20 cellular contexts compared by ENCODE assay signal in the genomic region with DNA sequence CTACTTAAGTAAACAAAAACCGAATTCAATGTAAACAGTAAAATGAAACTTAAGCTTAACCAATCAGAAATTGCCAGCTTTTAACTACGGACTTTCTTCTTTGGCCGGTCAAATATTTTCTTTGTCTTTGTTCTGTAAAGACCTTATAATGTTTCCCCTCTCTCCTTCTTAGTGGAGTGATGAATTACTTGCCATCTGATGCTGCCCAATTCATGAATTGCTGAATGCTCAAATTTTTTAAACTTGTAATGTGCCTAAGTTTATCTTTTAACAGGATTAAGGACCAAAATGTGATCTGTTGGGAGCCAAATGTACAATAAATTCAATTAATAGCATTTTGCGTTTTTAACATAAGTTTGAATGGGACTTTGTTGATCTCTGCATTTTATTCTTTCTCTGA.
A peak's percentile ranks its signal among the peaks of the same experiment; 100 is the strongest.
DNase-seq lines count a peak whose midpoint lies in the region; ATAC-seq, FAIRE-seq and TF ChIP-seq lines count a peak whose summit lies in the region.
"Had no signal": no experiment of that assay in that cellular context is flagged by ENCODE, and none has a peak within 500 bp of the region (broad histone marks: within the 10 kb centered on the region; RNA-seq: fewer than 3 reads in every experiment).

No MANE protein-coding gene starts in this region.

- H3K79me2 ChIP-seq in HepG2 (ENCODE audit: insufficient read depth, low read length) = no peaks in the 10 kb centered on the region

- in situ Hi-C loops in HepG2 (cut with HindIII; ENCODE audit: extremely low pct_ligation_motif_present, low pct_unique_long_range_greater_than_20kb) = no loop called here

- H3K9me3 Mint-ChIP-seq in activated T-cell treated with anti-CD3 and anti-CD28 coated beads, Interleukin-2, amount 50 U/mL, for 24 hours = peaks cover 20% of the 10 kb centered on the region
- peaks cover 0 to 9% (median 5%) of the 10 kb centered on the region in 5 donors for H3K9me3 Mint-ChIP-seq in CD8-positive, alpha-beta memory T cell
- peaks cover 42% of the 10 kb centered on the region for H3K9me3 Mint-ChIP-seq in activated T-helper 1 cell treated with anti-CD3 and anti-CD28 coated beads, Interleukin-12 subunit alpha, Interleukin-12 subunit beta, Interleukin-2, Interleukin-4 antibody, amounts not matched to agents 30 ng/mL and 10 ng/mL and 1 ng/mL, durations not matched to agents 14 hours and 24 hours and 36 hours

- no peaks in the 10 kb centered on the region for H3K9me3 ChIP-seq in CD8-positive, alpha-beta memory T cell (ENCODE audit: low read length)
- H3K9me3 ChIP-seq in HepG2 (ENCODE audit: low read length) = no peaks in the 10 kb centered on the region
- no peaks in the 10 kb centered on the region for H3K9me3 ChIP-seq in small intestine (ENCODE audit: control insufficient read depth, low read depth)

- DNase-seq in activated T-cell treated with anti-CD3 and anti-CD28 coated beads, Interleukin-2, amount 50 U/mL, for 24 hours = no peak
- DNase-seq in activated T-cell treated with anti-CD3 and anti-CD28 coated beads, Interleukin-2, amount 50 U/mL, for 48 hours = no peak
- DNase-seq in CD8-positive, alpha-beta memory T cell = no peak
- no peak for DNase-seq in activated T-helper 1 cell treated with anti-CD3 and anti-CD28 coated beads, Interleukin-12 subunit alpha, Interleukin-12 subunit beta, Interleukin-2, Interleukin-4 antibody, amounts not matched to agents 30 ng/mL and 10 ng/mL and 1 ng/mL, durations not matched to agents 14 hours and 24 hours and 36 hours (ENCODE audit: low spot score)
- DNase-seq in HepG2 (ENCODE audit: low spot score) (no peak), cardiac septum (ENCODE audit: low spot score) (no peak), small intestine (no peak), NCI-H1694 treated with DMSO at 0.1 percent for 48 hours (lab: John Stamatoyannopoulos, UW) (no peak)
- DNase-seq: activated CD4-positive, alpha-beta T cell treated with anti-CD3 and anti-CD28 coated beads for 1 hour; DMS153; GOT3; hippocampal formation; left cardiac atrium; NCI-H1436 treated with DMSO at 0.1 percent for 48 hours; NCI-H446 treated with DMSO at 0.1 percent for 48 hours; occipital lobe had no signal

- 10% methylated on average over 4 of the region's 4 CpGs for WGBS in HepG2 (ENCODE audit: low lambda C conversion rate)
- 70 to 75% (median 71%) methylated on average over 4 of the region's 4 CpGs for WGBS in small intestine, 3 donors

- no peak for TF ChIP-seq POLR2A in HepG2 (IDR thresholded peaks at IDR 0.05; ENCODE audit: insufficient read depth in 1 of 2, low read depth in 2 of 2, low read length in 2 of 2)

- H3K27me3 Mint-ChIP-seq in activated T-cell treated with anti-CD3 and anti-CD28 coated beads, Interleukin-2, amount 50 U/mL, for 24 hours = no peaks in the 10 kb centered on the region
- no peaks in the 10 kb centered on the region for H3K27me3 Mint-ChIP-seq in CD8-positive, alpha-beta memory T cell
- no peaks in the 10 kb centered on the region for H3K27me3 Mint-ChIP-seq in activated T-helper 1 cell treated with anti-CD3 and anti-CD28 coated beads, Interleukin-12 subunit alpha, Interleukin-12 subunit beta, Interleukin-2, Interleukin-4 antibody, amounts not matched to agents 30 ng/mL and 10 ng/mL and 1 ng/mL, durations not matched to agents 14 hours and 24 hours and 36 hours (ENCODE audit: insufficient read depth)

- H3K4me1 Mint-ChIP-seq in activated T-cell treated with anti-CD3 and anti-CD28 coated beads, Interleukin-2, amount 50 U/mL, for 24 hours (ENCODE audit: low read depth) = peaks cover 67% of the 10 kb centered on the region
- H3K4me1 Mint-ChIP-seq in CD8-positive, alpha-beta memory T cell = peaks cover 14 to 25% (median 23%) of the 10 kb centered on the region in 3 donors
- peaks cover 59% of the 10 kb centered on the region for H3K4me1 Mint-ChIP-seq in activated T-helper 1 cell treated with anti-CD3 and anti-CD28 coated beads, Interleukin-12 subunit alpha, Interleukin-12 subunit beta, Interleukin-2, Interleukin-4 antibody, amounts not matched to agents 30 ng/mL and 10 ng/mL and 1 ng/mL, durations not matched to agents 14 hours and 24 hours and 36 hours (ENCODE audit: low read depth)

- no peak overlapping the region for H3K9ac ChIP-seq in HepG2 (ENCODE audit: insufficient read depth, low read depth, low read length)

- H3K36me3 ChIP-seq in CD8-positive, alpha-beta memory T cell (ENCODE audit: insufficient read depth, low read length) = no peaks in the 10 kb centered on the region
- H3K36me3 ChIP-seq in HepG2 (replicated peaks in 1 of 2; ENCODE audit: control insufficient read depth in 1 of 2, insufficient read depth in 2 of 2, low read length in 2 of 2) (no peaks in the 10 kb centered on the region), small intestine (ENCODE audit: control insufficient read depth in 2 of 2, insufficient read depth in 2 of 2, low read length in 2 of 2) (no peaks in the 10 kb centered on the region)
- H3K36me3 ChIP-seq: gastroesophageal sphincter, tibial nerve had no signal

- no peak overlapping the region for H3K4me2 ChIP-seq in HepG2 (ENCODE audit: low read depth, low read length)

- H3K4me1 ChIP-seq in CD8-positive, alpha-beta memory T cell (ENCODE audit: insufficient read depth, low read length) = no peaks in the 10 kb centered on the region
- H3K4me1 ChIP-seq in HepG2 (ENCODE audit: insufficient read depth, low read length) (no peaks in the 10 kb centered on the region), small intestine (ENCODE audit: control insufficient read depth in 2 of 2, insufficient read depth in 1 of 2, low read depth in 1 of 2, low read length in 1 of 2) (no peaks in the 10 kb centered on the region)
- H3K4me1 ChIP-seq: gastroesophageal sphincter, tibial nerve had no signal

- POLR2A ChIA-PET in CD8-positive, alpha-beta memory T cell (lab: Charles Lee) = no interaction called here
- POLR2A ChIA-PET in HepG2 (lab: Yijun Ruan, JAX) = no interaction called here

- no peak overlapping the region for H3K4me3 ChIP-seq in CD8-positive, alpha-beta memory T cell (ENCODE audit: low read length)
- no peak overlapping the region for H3K4me3 ChIP-seq in HepG2 (replicated peaks in 1 of 3; ENCODE audit: insufficient read depth in 1 of 3, low read depth in 2 of 3, low read length in 3 of 3)
- H3K4me3 ChIP-seq in small intestine (ENCODE audit: low read depth in 1 of 2, low read length in 2 of 2) = no peak overlapping the region
- H3K4me3 ChIP-seq: gastroesophageal sphincter, SK-N-MC, tibial nerve had no signal

- TF ChIP-seq CTCF in HepG2 (CRISPR knock-in tag; IDR thresholded peaks at IDR 0.05) = no peak

- H3K27me3 ChIP-seq in CD8-positive, alpha-beta memory T cell (ENCODE audit: insufficient read depth, low read length, poor library complexity, severe bottlenecking) = no peaks in the 10 kb centered on the region
- H3K27me3 ChIP-seq in HepG2 (ENCODE audit: control insufficient read depth in 1 of 2, insufficient read depth in 2 of 2, low read length in 2 of 2) (no peaks in the 10 kb centered on the region), small intestine (ENCODE audit: control insufficient read depth in 2 of 2, insufficient read depth in 2 of 2, low read length in 2 of 2) (no peaks in the 10 kb centered on the region)
- H3K27me3 ChIP-seq: gastroesophageal sphincter, tibial nerve had no signal

- no TSS peak for BruUV-seq in HepG2 (replicated peaks; lab: Mats Ljungman, UMichigan)

- H3K4me3 Mint-ChIP-seq in activated T-cell treated with anti-CD3 and anti-CD28 coated beads, Interleukin-2, amount 50 U/mL, for 24 hours = peak overlapping the region; percentile 5
- peak overlapping the region in 6 of 7 donors; percentile 2 to 69 (median 45) for H3K4me3 Mint-ChIP-seq in CD8-positive, alpha-beta memory T cell
- H3K4me3 Mint-ChIP-seq in activated T-helper 1 cell treated with anti-CD3 and anti-CD28 coated beads, Interleukin-12 subunit alpha, Interleukin-12 subunit beta, Interleukin-2, Interleukin-4 antibody, amounts not matched to agents 30 ng/mL and 10 ng/mL and 1 ng/mL, durations not matched to agents 14 hours and 24 hours and 36 hours = peak overlapping the region; percentile 43

- TF ChIP-seq EP300 in HepG2 (IDR thresholded peaks at IDR 0.05; ENCODE audit: low read depth in 2 of 2, low read length in 2 of 2) (no peak), HepG2 (CRISPR knock-in tag; IDR thresholded peaks at IDR 0.05; ENCODE audit: borderline replicate concordance) (no peak)

- CTCF ChIA-PET in CD8-positive, alpha-beta memory T cell (lab: Charles Lee) = no interaction called here
- CTCF ChIA-PET in HepG2 (lab: Yijun Ruan, JAX; ENCODE audit: low intra/inter-chr PET ratio, low total read pairs) = no interaction called here

- intact Hi-C loops in activated T-helper 1 cell treated with anti-CD3 and anti-CD28 coated beads, Interleukin-12 subunit alpha, Interleukin-12 subunit beta, Interleukin-2, Interleukin-4 antibody, amounts not matched to agents 30 ng/mL and 10 ng/mL and 1 ng/mL, durations not matched to agents 14 hours and 24 hours and 36 hours (cut with micrococcal nuclease) = loop anchor here (1.0 to 10.0 kb wide), 13 partner anchors 8 to 850 kb away; a partner anchor contains a TSS
- intact Hi-C loops in HepG2 (cut with micrococcal nuclease; ENCODE audit: unreplicated experiment) (no loop called here), cardiac septum (cut with DNase I) (loop anchor here (10.0 kb wide), 1 partner anchor 530 kb away; no protein-coding TSS in a partner anchor)

- H4K20me1 ChIP-seq in HepG2 (ENCODE audit: insufficient read depth, low read length) = no peaks in the 10 kb centered on the region

- no peak overlapping the region for H3K27ac ChIP-seq in CD8-positive, alpha-beta memory T cell (ENCODE audit: low read depth, low read length)
- no peak overlapping the region for H3K27ac ChIP-seq in HepG2 (ENCODE audit: extremely low read length, insufficient read depth, low read length)
- no peak overlapping the region for H3K27ac ChIP-seq in small intestine (ENCODE audit: low read depth in 1 of 2, low read length in 1 of 2)
- H3K27ac ChIP-seq: gastroesophageal sphincter, SK-N-MC, tibial nerve had no signal

- FAIRE-seq in HepG2 (lab: Jason Lieb, UNC) (no peak), small intestine (lab: Jason Lieb, UNC) (no peak)
- FAIRE-seq: astrocyte had no signal

- peak overlapping the region; percentile 78 for H3K27ac Mint-ChIP-seq in activated T-cell treated with anti-CD3 and anti-CD28 coated beads, Interleukin-2, amount 50 U/mL, for 24 hours
- H3K27ac Mint-ChIP-seq in CD8-positive, alpha-beta memory T cell = peak overlapping the region in 7 of 8 donors; percentile 10 to 70 (median 58)
- peak overlapping the region; percentile 82 for H3K27ac Mint-ChIP-seq in activated T-helper 1 cell treated with anti-CD3 and anti-CD28 coated beads, Interleukin-12 subunit alpha, Interleukin-12 subunit beta, Interleukin-2, Interleukin-4 antibody, amounts not matched to agents 30 ng/mL and 10 ng/mL and 1 ng/mL, durations not matched to agents 14 hours and 24 hours and 36 hours

- TF ChIP-seq RAD21 in HepG2 (CRISPR knock-in tag; IDR thresholded peaks at IDR 0.05) = no peak

- H2AFZ ChIP-seq in HepG2 (ENCODE audit: low read length) = no peak overlapping the region

- no peak for ATAC-seq in HepG2
- ATAC-seq: gastroesophageal sphincter, left cardiac atrium had no signal

- peaks cover 19% of the 10 kb centered on the region for H3K36me3 Mint-ChIP-seq in activated T-cell treated with anti-CD3 and anti-CD28 coated beads, Interleukin-2, amount 50 U/mL, for 24 hours (ENCODE audit: low read depth)
- H3K36me3 Mint-ChIP-seq in CD8-positive, alpha-beta memory T cell = peaks cover 0 to 16% (median 0%) of the 10 kb centered on the region in 3 donors
- peaks cover 27% of the 10 kb centered on the region for H3K36me3 Mint-ChIP-seq in activated T-helper 1 cell treated with anti-CD3 and anti-CD28 coated beads, Interleukin-12 subunit alpha, Interleukin-12 subunit beta, Interleukin-2, Interleukin-4 antibody, amounts not matched to agents 30 ng/mL and 10 ng/mL and 1 ng/mL, durations not matched to agents 14 hours and 24 hours and 36 hours (ENCODE audit: low read depth)
